10 cellular contexts compared by ENCODE assay signal in the genomic region with DNA sequence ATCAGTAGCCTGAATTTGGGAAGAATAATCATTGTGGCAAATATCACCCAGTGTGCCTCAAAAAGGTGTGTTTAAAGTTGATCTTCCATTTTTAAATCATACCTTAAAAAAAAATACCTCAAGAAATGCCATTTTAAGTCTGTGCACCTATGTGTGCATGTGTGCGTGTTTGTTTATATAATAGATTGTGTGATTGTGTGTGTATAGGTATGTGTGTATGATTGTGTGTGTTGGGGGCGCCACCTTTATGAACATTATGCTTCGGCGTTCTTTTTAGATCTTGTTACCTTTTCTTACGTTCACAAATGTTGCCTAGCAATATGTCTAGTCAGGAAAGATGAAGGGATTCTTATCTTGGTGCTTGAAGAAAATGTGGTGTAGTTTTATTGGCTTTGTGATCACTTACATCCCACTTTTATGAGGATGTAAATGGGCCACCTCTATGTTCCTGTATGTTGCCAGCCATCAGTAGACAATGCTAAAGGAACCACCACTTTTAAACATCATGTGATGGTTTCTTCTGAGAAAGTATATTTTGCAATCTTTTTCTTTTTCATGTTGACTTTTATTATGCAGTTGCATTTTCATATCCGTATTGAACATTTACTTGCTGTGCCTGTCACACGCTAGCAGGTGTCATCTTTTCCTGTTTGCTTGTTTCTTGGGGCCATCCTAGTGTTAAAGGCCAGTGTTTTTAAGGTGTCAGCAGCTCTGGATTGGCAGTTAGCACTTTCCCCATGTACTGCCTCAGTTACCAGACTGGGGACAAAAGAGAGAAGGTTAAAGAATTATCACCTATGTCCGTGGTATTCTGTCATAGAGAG. TPM values are rescaled to one million over a fixed set of nuclear protein-coding genes. Genes with fewer than 3 reads are reported as not detected.
DNase-seq lines count a peak whose midpoint lies in the region; ATAC-seq and TF ChIP-seq lines count a peak whose summit lies in the region.
"Had no signal": no experiment of that assay in that cellular context is flagged by ENCODE, and none has a peak within 500 bp of the region (broad histone marks: within the 10 kb centered on the region; RNA-seq: fewer than 3 reads in every experiment).

No MANE protein-coding gene starts in this region.

- WGBS in body of pancreas, 2 donors = 55 to 66% methylated on average over 8 of the region's 8 CpGs

- H3K36me3 Mint-ChIP-seq in IgD-negative memory B cell = no peaks in the 10 kb centered on the region
- H3K36me3 Mint-ChIP-seq in neural crest cell (ENCODE audit: low read depth) = peaks cover 2% of the 10 kb centered on the region

- peak overlapping the region in 2 of 3 donors; percentile 1 to 10 for H3K27ac Mint-ChIP-seq in IgD-negative memory B cell
- H3K27ac Mint-ChIP-seq in neural crest cell (ENCODE audit: unreplicated experiment) = no peak overlapping the region

- peaks cover 26% of the 10 kb centered on the region for H3K4me1 ChIP-seq in body of pancreas

- no peaks in the 10 kb centered on the region for H3K27me3 ChIP-seq in body of pancreas

- peaks cover 1 to 6% (median 4%) of the 10 kb centered on the region in 3 donors for H3K4me1 Mint-ChIP-seq in IgD-negative memory B cell
- H3K4me1 Mint-ChIP-seq in neural crest cell = peaks cover 15% of the 10 kb centered on the region

- ATAC-seq in body of pancreas (no peak), sciatic nerve (no peak)
- ATAC-seq: psoas muscle had no signal

- H3K36me3 ChIP-seq in body of pancreas (replicated peaks in 1 of 2; ENCODE audit: insufficient read depth in 1 of 2, low read depth in 2 of 2) = no peaks in the 10 kb centered on the region

- intact Hi-C loops in body of pancreas (cut with DNase I) = no loop called here
- intact Hi-C loops in sciatic nerve (cut with DNase I) = loop anchor here (10.0 kb wide), 2 partner anchors 644 to 916 kb away; partner anchors contain the start of gene CARS2

- H3K27me3 Mint-ChIP-seq in IgD-negative memory B cell = peaks cover 6% of the 10 kb centered on the region
- peaks cover 17% of the 10 kb centered on the region for H3K27me3 Mint-ChIP-seq in neural crest cell (ENCODE audit: low read depth)

- peak overlapping the region in 3 of 4 donors; percentile 17 to 47 (median 19) for H3K27ac ChIP-seq in body of pancreas

- H3K4me3 Mint-ChIP-seq in IgD-negative memory B cell = peak overlapping the region in 2 of 4 donors; percentile 3 to 64
- H3K4me3 Mint-ChIP-seq in neural crest cell = peak overlapping the region; percentile 81

- no peaks in the 10 kb centered on the region for H3K9me3 ChIP-seq in body of pancreas
- H3K9me3 ChIP-seq: psoas muscle had no signal

- TF ChIP-seq POLR2A in body of pancreas (IDR thresholded peaks at IDR 0.05) = no peak

- DNase-seq in NOMO-1 treated with DMSO at 0.1 percent for 48 hours (lab: John Stamatoyannopoulos, UW; ENCODE audit: unreplicated experiment) (peak; percentile 46), NOMO-1 treated with dmso at 0.1 percent for 144 hours (lab: John Stamatoyannopoulos, UW; ENCODE audit: unreplicated experiment) (no peak), body of pancreas (no peak), neural crest cell (ENCODE audit: low read depth, low spot score) (no peak), HuH-7.5 (ENCODE audit: low spot score) (no peak), sciatic nerve (ENCODE audit: low spot score) (no peak), NCI-H2081 (lab: John Stamatoyannopoulos, UW) (no peak)
- DNase-seq: activated gamma-delta T cell treated with Interleukin-2 at 50 U/mL for 16 hours, psoas muscle had no signal

- TF ChIP-seq CTCF in body of pancreas (IDR thresholded peaks at IDR 0.05) (no peak), neural crest cell (conservative IDR thresholded peaks at IDR 0.05) (no peak)

- H3K9me3 Mint-ChIP-seq in IgD-negative memory B cell (no peaks in the 10 kb centered on the region), neural crest cell (no peaks in the 10 kb centered on the region)

- H3K4me3 ChIP-seq in body of pancreas = no peak overlapping the region

RNA-seq across cellular contexts. Expression of gene IRS2, which starts 2.2 kb away (rescaled TPM):
- 1.5 TPM for polyA plus RNA-seq in IgD-negative memory B cell
- total RNA-seq in body of pancreas (10 to 100 TPM; 11.4 to 22.7 TPM), neural crest cell (6.8 and 7.0 TPM in 2 replicates), sciatic nerve (24.7 TPM)
